In genomic region chr2:56448999-56449431, GRCh38 we compare ENCODE assay signal across 10 cellular contexts.
DNase-seq lines count a peak whose midpoint lies in the region; ATAC-seq and TF ChIP-seq lines count a peak whose summit lies in the region.
"Had no signal": no experiment of that assay in that cellular context is flagged by ENCODE, and none has a peak within 500 bp of the region (broad histone marks: within the 10 kb centered on the region; RNA-seq: fewer than 3 reads in every experiment).

No MANE protein-coding gene starts in this region.

- TF ChIP-seq POLR2A in testis (IDR thresholded peaks at IDR 0.05) = no peak

- WGBS in testis, 2 donors = 15 to 16% methylated on average over 8 of the region's 8 CpGs

- ATAC-seq in left lung (peak; percentile 94), HG03469 (IDR thresholded peaks at IDR 0.05; ENCODE audit: unreplicated experiment) (no peak), GM19455 (IDR thresholded peaks at IDR 0.05; ENCODE audit: unreplicated experiment) (no peak)

- H3K27me3 ChIP-seq in HUES48 (ENCODE audit: control insufficient read depth, insufficient read depth, low read length) (no peaks in the 10 kb centered on the region), left lung (no peaks in the 10 kb centered on the region), testis (no peaks in the 10 kb centered on the region)
- H3K27me3 ChIP-seq: MG63 had no signal

- H3K36me3 ChIP-seq in HUES48 (ENCODE audit: control insufficient read depth, insufficient read depth, low read length) (no peaks in the 10 kb centered on the region), left lung (no peaks in the 10 kb centered on the region), testis (ENCODE audit: low read depth, missing control alignments) (no peaks in the 10 kb centered on the region)
- H3K36me3 ChIP-seq: MG63 had no signal

- no peak overlapping the region for H3K4me3 Mint-ChIP-seq in mesothelial cell of epicardium

- H3K27ac Mint-ChIP-seq in mesothelial cell of epicardium = no peak overlapping the region

- peaks cover 9% of the 10 kb centered on the region for H3K9me3 Mint-ChIP-seq in mesothelial cell of epicardium

- H3K36me3 Mint-ChIP-seq in mesothelial cell of epicardium = no peaks in the 10 kb centered on the region

- H3K4me1 ChIP-seq in HUES48 (ENCODE audit: control insufficient read depth, insufficient read depth, low read length) = peaks cover 27% of the 10 kb centered on the region
- H3K4me1 ChIP-seq in left lung = no peaks in the 10 kb centered on the region
- no peaks in the 10 kb centered on the region for H3K4me1 ChIP-seq in testis

- no peak overlapping the region for H3K4me3 ChIP-seq in HUES48 (ENCODE audit: low read depth, low read length)
- H3K4me3 ChIP-seq in left lung = peak overlapping the region in 1 of 2 donors; percentile 8
- H3K4me3 ChIP-seq in testis = no peak overlapping the region
- H3K4me3 ChIP-seq: MG63 had no signal

- H3K4me1 Mint-ChIP-seq in mesothelial cell of epicardium = peaks cover 12% of the 10 kb centered on the region

- TF ChIP-seq CTCF in left lung (IDR thresholded peaks at IDR 0.05) (no peak), testis (IDR thresholded peaks at IDR 0.05) (no peak), mesothelial cell of epicardium (IDR thresholded peaks at IDR 0.05; ENCODE audit: unreplicated experiment) (no peak)

- no peak overlapping the region for H3K9ac ChIP-seq in HUES48 (ENCODE audit: low read depth, low read length)

- H3K9me3 ChIP-seq in HUES48 (ENCODE audit: control insufficient read depth, insufficient read depth, low read length) = no peaks in the 10 kb centered on the region
- H3K9me3 ChIP-seq in left lung = peaks cover 0 to 14% of the 10 kb centered on the region in 2 donors
- H3K9me3 ChIP-seq in testis = no peaks in the 10 kb centered on the region
- H3K9me3 ChIP-seq: MG63 had no signal

- DNase-seq in astrocyte of the hippocampus (ENCODE audit: low read depth, low spot score) (peak; percentile 5), left lung (peak; percentile 58 to 64), testis (peak; percentile 28), mesothelial cell of epicardium (ENCODE audit: low spot score in 2 of 2, unreplicated experiment in 2 of 2) (no peak)
- DNase-seq: DMS153, MG63, T-helper 2 cell had no signal

- H3K27me3 Mint-ChIP-seq in mesothelial cell of epicardium (ENCODE audit: low read depth) = no peaks in the 10 kb centered on the region

- intact Hi-C loops in left lung (cut with DNase I) (no loop called here), testis (cut with DNase I; ENCODE audit: low total_unique reads) (no loop called here)

- H3K27ac ChIP-seq in HUES48 (ENCODE audit: low read depth, low read length) (peak overlapping the region; percentile 33), left lung (peak overlapping the region; percentile 7 to 41), testis (no peak overlapping the region)

Comparison
In these comparisons a context has a peak if more than half of its experiments do, and no peak if none do; other contexts are left out.
1. H3K27ac ChIP-seq: peak in HUES48 (single experiment) and left lung (2 of 2); none in testis (0 of 2).
2. DNase-seq: peak in astrocyte of the hippocampus (single experiment), left lung (2 of 2) and testis (single experiment); none in mesothelial cell of epicardium (0 of 2).